ENCODE assay signal across 21 cellular contexts in the genomic region with DNA sequence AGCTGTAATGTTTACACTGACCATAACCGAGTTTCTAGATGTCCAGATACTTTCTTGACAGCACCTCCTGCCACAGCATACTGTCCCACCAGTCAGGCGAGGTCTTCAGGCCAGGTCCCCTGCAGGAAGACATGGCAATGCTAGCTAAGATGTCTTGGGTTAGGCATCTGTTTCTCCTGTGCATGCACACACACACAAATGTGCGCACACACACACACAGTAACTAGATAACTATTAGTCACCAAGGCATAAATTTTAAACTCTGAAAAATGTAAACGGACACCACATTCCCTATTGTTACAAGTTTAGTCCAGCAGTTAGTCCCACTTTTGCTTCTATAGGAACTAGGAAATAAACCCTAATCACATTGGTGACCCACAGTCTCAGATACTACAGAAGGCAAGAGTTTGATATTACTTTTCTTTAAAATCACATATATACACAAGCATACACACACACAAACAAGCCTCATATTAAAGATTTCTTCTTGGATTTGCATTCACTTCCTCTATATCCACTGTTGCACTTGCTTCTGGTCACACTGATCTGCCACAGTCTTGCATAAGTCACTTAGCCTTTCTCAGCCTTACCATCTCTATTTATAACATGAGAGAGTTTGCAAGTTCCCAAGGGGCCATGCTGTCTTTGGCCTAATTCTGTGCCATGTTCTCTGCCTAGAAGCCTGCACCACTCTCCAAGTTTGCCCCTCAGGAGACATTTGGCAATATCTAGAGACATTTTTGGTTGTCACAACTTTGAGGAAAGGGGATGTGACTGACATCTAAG. TPM values are rescaled to one million over a fixed set of nuclear protein-coding genes. Genes with fewer than 3 reads are reported as not detected.
DNase-seq lines count a peak whose midpoint lies in the region; ATAC-seq, FAIRE-seq and TF ChIP-seq lines count a peak whose summit lies in the region.
"Had no signal": no experiment of that assay in that cellular context is flagged by ENCODE, and none has a peak within 500 bp of the region (broad histone marks: within the 10 kb centered on the region; RNA-seq: fewer than 3 reads in every experiment).

No MANE protein-coding gene starts in this region.

- no peak overlapping the region for H3K4me3 Mint-ChIP-seq in astrocyte (ENCODE audit: unreplicated experiment)
- H3K4me3 Mint-ChIP-seq in osteocyte (ENCODE audit: unreplicated experiment), result no peak overlapping the region
- H3K4me3 Mint-ChIP-seq: activated CD8-positive, alpha-beta T cell treated with anti-CD3 and anti-CD28 coated beads for 36 hours; CD4-positive, CD25-positive, alpha-beta regulatory T cell; naive B cell had no signal

- H4K8ac ChIP-seq in neuronal stem cell (ENCODE audit: low read depth, low read length), result no peak overlapping the region

- no peak overlapping the region for H2AK5ac ChIP-seq in neuronal stem cell (ENCODE audit: low read depth, low read length)

- H3K4me2 ChIP-seq in astrocyte (ENCODE audit: low read length), result no peak overlapping the region
- no peak overlapping the region for H3K4me2 ChIP-seq in neuronal stem cell (ENCODE audit: insufficient read depth, low read length, poor library complexity, severe bottlenecking)

- H3K36me3 ChIP-seq in astrocyte (ENCODE audit: insufficient read depth, low read length), result no peaks in the 10 kb centered on the region
- H3K36me3 ChIP-seq in neuronal stem cell (replicated peaks in 1 of 2; ENCODE audit: control insufficient read depth in 2 of 2, insufficient read depth in 2 of 2, low read length in 2 of 2), result no peaks in the 10 kb centered on the region
- H3K36me3 ChIP-seq in body of pancreas (replicated peaks in 1 of 2; ENCODE audit: insufficient read depth in 1 of 2, low read depth in 2 of 2), result no peaks in the 10 kb centered on the region
- H3K36me3 ChIP-seq: heart right ventricle, transverse colon had no signal

- no peak overlapping the region for H3K4me3 ChIP-seq in astrocyte (ENCODE audit: insufficient read depth, low read depth, low read length)
- no peak overlapping the region for H3K4me3 ChIP-seq in neuronal stem cell (ENCODE audit: low read length in 2 of 2)
- H3K4me3 ChIP-seq in body of pancreas, result no peak overlapping the region
- H3K4me3 ChIP-seq: heart right ventricle, transverse colon had no signal

- WGBS in neuronal stem cell (ENCODE audit: extremely low coverage in 2 of 2, insufficient read length in 2 of 2, insufficient replicate concordance in 1 of 2), 2 donors, result no CpG with 5 or more reads among the region's 4 CpGs
- 53 to 61% methylated on average over 4 of the region's 4 CpGs for WGBS in body of pancreas, 2 donors

- FAIRE-seq in astrocyte (lab: Jason Lieb, UNC), result no peak
- FAIRE-seq: TTC549 had no signal

- H3K9ac ChIP-seq in astrocyte (ENCODE audit: low read length), result no peak overlapping the region
- H3K9ac ChIP-seq in neuronal stem cell (ENCODE audit: low read depth, low read length, poor library complexity), result no peak overlapping the region

- TF ChIP-seq CTCF in astrocyte (IDR thresholded peaks at IDR 0.05; ENCODE audit: insufficient read depth, low read depth, low read length) (no peak), body of pancreas (IDR thresholded peaks at IDR 0.05) (no peak), osteocyte (IDR thresholded peaks at IDR 0.05) (no peak)

- intact Hi-C loops in body of pancreas (cut with DNase I), result no loop called here

- H3K27me3 Mint-ChIP-seq in astrocyte (ENCODE audit: low read depth, unreplicated experiment) (no peaks in the 10 kb centered on the region), osteocyte (ENCODE audit: unreplicated experiment) (peaks cover 3% of the 10 kb centered on the region)
- H3K27me3 Mint-ChIP-seq: activated CD8-positive, alpha-beta T cell treated with anti-CD3 and anti-CD28 coated beads for 36 hours had no signal

- no peak overlapping the region for H2AFZ ChIP-seq in astrocyte (ENCODE audit: low read depth, low read length)
- no peak overlapping the region for H2AFZ ChIP-seq in neuronal stem cell (ENCODE audit: low read length)

- H3K9me3 ChIP-seq in astrocyte (ENCODE audit: insufficient read depth, low read depth, low read length), result no peaks in the 10 kb centered on the region
- H3K9me3 ChIP-seq in neuronal stem cell (replicated peaks in 1 of 2; ENCODE audit: control insufficient read depth in 2 of 2, insufficient read depth in 1 of 2, low read depth in 1 of 2, low read length in 2 of 2), result no peaks in the 10 kb centered on the region
- H3K9me3 ChIP-seq in body of pancreas, result no peaks in the 10 kb centered on the region
- H3K9me3 ChIP-seq: heart right ventricle, transverse colon had no signal

- ATAC-seq in body of pancreas (no peak), GM21786 (IDR thresholded peaks at IDR 0.05; ENCODE audit: unreplicated experiment) (no peak)
- ATAC-seq: activated CD8-positive, alpha-beta T cell treated with anti-CD3 and anti-CD28 coated beads for 36 hours; Right ventricle myocardium inferior had no signal

- no peak overlapping the region for H3K18ac ChIP-seq in neuronal stem cell (ENCODE audit: low read length)

- H3K27ac ChIP-seq in astrocyte (ENCODE audit: low read depth, low read length), result no peak overlapping the region
- no peak overlapping the region for H3K27ac ChIP-seq in neuronal stem cell (replicated peaks; ENCODE audit: low read length)
- H3K27ac ChIP-seq in body of pancreas, result no peak overlapping the region
- H3K27ac ChIP-seq: heart right ventricle, transverse colon had no signal

- no peaks in the 10 kb centered on the region for H3K79me1 ChIP-seq in neuronal stem cell (ENCODE audit: low read depth, low read length)

- no peaks in the 10 kb centered on the region for H3K27me3 ChIP-seq in astrocyte (ENCODE audit: insufficient read depth, low read length)
- no peaks in the 10 kb centered on the region for H3K27me3 ChIP-seq in neuronal stem cell (ENCODE audit: control insufficient read depth in 3 of 3, insufficient read depth in 3 of 3, low read depth in 1 of 3, low read length in 3 of 3)
- no peaks in the 10 kb centered on the region for H3K27me3 ChIP-seq in body of pancreas
- H3K27me3 ChIP-seq: heart right ventricle, transverse colon had no signal

- TF ChIP-seq POLR2A in body of pancreas (IDR thresholded peaks at IDR 0.05), result no peak

- no peak overlapping the region for H2BK120ac ChIP-seq in neuronal stem cell (ENCODE audit: low read depth, low read length)

- H2BK5ac ChIP-seq in neuronal stem cell (ENCODE audit: low read length), result no peak overlapping the region

- H3K36me3 Mint-ChIP-seq in astrocyte (ENCODE audit: low read depth, unreplicated experiment) (no peaks in the 10 kb centered on the region), osteocyte (ENCODE audit: unreplicated experiment) (no peaks in the 10 kb centered on the region)
- H3K36me3 Mint-ChIP-seq: CD4-positive, CD25-positive, alpha-beta regulatory T cell; naive B cell had no signal

- H3K9me3 Mint-ChIP-seq in astrocyte (ENCODE audit: unreplicated experiment) (no peaks in the 10 kb centered on the region), osteocyte (ENCODE audit: unreplicated experiment) (no peaks in the 10 kb centered on the region)
- H3K9me3 Mint-ChIP-seq: activated CD8-positive, alpha-beta T cell treated with anti-CD3 and anti-CD28 coated beads for 36 hours; CD4-positive, CD25-positive, alpha-beta regulatory T cell had no signal

- H3K4me1 Mint-ChIP-seq in astrocyte (ENCODE audit: low read depth, unreplicated experiment), result peaks cover 26% of the 10 kb centered on the region
- H3K4me1 Mint-ChIP-seq in osteocyte (ENCODE audit: unreplicated experiment), result peaks cover 10% of the 10 kb centered on the region
- H3K4me1 Mint-ChIP-seq: naive B cell had no signal

- peaks cover 5% of the 10 kb centered on the region for H3K4me1 ChIP-seq in astrocyte (ENCODE audit: insufficient read depth, low read length)
- H3K4me1 ChIP-seq in neuronal stem cell (ENCODE audit: control insufficient read depth in 2 of 2, insufficient read depth in 1 of 2, low read depth in 1 of 2, low read length in 2 of 2), result no peaks in the 10 kb centered on the region
- H3K4me1 ChIP-seq in body of pancreas, result no peaks in the 10 kb centered on the region

- no peaks in the 10 kb centered on the region for H3K79me2 ChIP-seq in astrocyte (ENCODE audit: insufficient read depth, low read length)

- H2BK12ac ChIP-seq in neuronal stem cell (ENCODE audit: low read length), result no peak overlapping the region

- no peaks in the 10 kb centered on the region for H4K20me1 ChIP-seq in astrocyte (ENCODE audit: insufficient read depth, low read length)

- H4K91ac ChIP-seq in neuronal stem cell (ENCODE audit: low read depth, low read length, poor library complexity), result no peak overlapping the region

- no peak overlapping the region for H3K14ac ChIP-seq in neuronal stem cell (ENCODE audit: low read length)

- no peak overlapping the region for H3K4ac ChIP-seq in neuronal stem cell (ENCODE audit: low read length)

- no peak overlapping the region for H2BK15ac ChIP-seq in neuronal stem cell (ENCODE audit: low read length)

- no peak overlapping the region for H3K23ac ChIP-seq in neuronal stem cell (ENCODE audit: low read depth, low read length, poor library complexity)

- H3K27ac Mint-ChIP-seq in astrocyte (ENCODE audit: unreplicated experiment), result no peak overlapping the region
- no peak overlapping the region for H3K27ac Mint-ChIP-seq in osteocyte (ENCODE audit: unreplicated experiment)
- H3K27ac Mint-ChIP-seq: activated CD8-positive, alpha-beta T cell treated with anti-CD3 and anti-CD28 coated beads for 36 hours; CD4-positive, CD25-positive, alpha-beta regulatory T cell; naive B cell had no signal

- DNase-seq in EH (ENCODE audit: low read depth) (peak; percentile 68), MV-4-11 (lab: John Stamatoyannopoulos, UW) (peak; percentile 97), astrocyte (ENCODE audit: low read depth) (peak; percentile 47), medulla oblongata (ENCODE audit: extremely low spot score) (peak; percentile 47), neuronal stem cell (ENCODE audit: low spot score) (no peak), body of pancreas (no peak), osteocyte (ENCODE audit: extremely low spot score, unreplicated experiment) (no peak)
- DNase-seq: activated CD8-positive, alpha-beta T cell treated with anti-CD3 and anti-CD28 coated beads for 36 hours; CD4-positive, CD25-positive, alpha-beta regulatory T cell; effector CD4-positive, alpha-beta T cell; heart right ventricle; left cardiac atrium; naive B cell; NCI-H1694 treated with DMSO at 0.1 percent for 48 hours; NCI-H510A treated with DMSO at 0.1 percent for 48 hours; retina; stimulated activated CD4-positive, alpha-beta T cell treated with anti-CD3 and anti-CD28 coated beads, Interleukin-4, amount 100 ng/mL, for 1 hour; transverse colon had no signal

RNA-seq across cellular contexts. Expression of gene IL21, which starts 32.2 kb away (rescaled TPM):
- total RNA-seq in astrocyte, result not detected in 2 replicates
- not detected for polyA plus RNA-seq in neuronal stem cell (2013, experiment 1 of 2)
- polyA plus RNA-seq in neuronal stem cell (2013, experiment 2 of 2), result not detected
- not detected for total RNA-seq in body of pancreas
- not detected in 2 replicates for total RNA-seq in osteocyte
- total RNA-seq: heart right ventricle, left cardiac atrium, Right ventricle myocardium inferior had no signal
- polyA plus RNA-seq: heart right ventricle had no signal

Comparison
In these comparisons a context has a peak if more than half of its experiments do, and no peak if none do; other contexts are left out.
1. DNase-seq: peak in EH (single experiment), MV-4-11 (single experiment), astrocyte (single experiment) and medulla oblongata (single experiment); none in neuronal stem cell (single experiment), body of pancreas (0 of 4) and osteocyte (single experiment).